ENCODE assay signal across 1 cellular context in the genomic region with DNA sequence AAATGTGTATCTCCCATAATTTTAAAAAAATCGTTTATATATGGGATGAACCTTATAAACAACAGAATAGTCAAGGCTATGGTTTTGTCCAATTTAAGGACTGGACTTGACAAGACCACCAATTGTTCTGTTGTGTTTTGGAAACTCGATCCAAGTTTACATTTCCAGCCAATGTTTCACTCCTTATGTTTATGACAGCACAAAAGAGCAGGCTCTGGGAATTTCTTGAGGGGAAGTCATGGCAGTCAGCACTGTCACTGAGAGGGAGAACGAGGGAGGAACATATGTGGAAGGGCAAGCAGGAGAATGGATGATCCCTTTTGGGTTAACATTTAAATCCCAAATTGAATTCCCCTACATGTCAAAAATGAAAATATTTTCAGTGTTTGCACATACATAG.
TF ChIP-seq lines count a peak whose summit lies in the region.

No MANE protein-coding gene starts in this region.

TF ChIP-seq in IMR-90, 13 proteins besides CTCF, POLR2A, EP300 and RAD21 (continued from another document):
- TF ChIP-seq NFE2L2 (IDR thresholded peaks at IDR 0.05; ENCODE audit: low read depth, low read length) = no peak
- TF ChIP-seq RFX5 (IDR thresholded peaks at IDR 0.05; ENCODE audit: low read depth, low read length) = no peak
- no peak for TF ChIP-seq CEBPB (IDR thresholded peaks at IDR 0.05; ENCODE audit: low read depth, low read length)
- TF ChIP-seq MXI1 (IDR thresholded peaks at IDR 0.05; ENCODE audit: borderline replicate concordance, low read depth, low read length) = no peak
- no peak for TF ChIP-seq USF2 (IDR thresholded peaks at IDR 0.05; ENCODE audit: low read depth, low read length)
- no peak for TF ChIP-seq CHD1 (IDR thresholded peaks at IDR 0.05; ENCODE audit: low read depth, low read length)
- TF ChIP-seq MAZ (IDR thresholded peaks at IDR 0.05; ENCODE audit: borderline replicate concordance, low read depth, low read length) = no peak
- TF ChIP-seq BHLHE40 (IDR thresholded peaks at IDR 0.05; ENCODE audit: low read depth, low read length) = no peak
